Comparison of ENCODE assay signal across 18 cellular contexts in the genomic region with DNA sequence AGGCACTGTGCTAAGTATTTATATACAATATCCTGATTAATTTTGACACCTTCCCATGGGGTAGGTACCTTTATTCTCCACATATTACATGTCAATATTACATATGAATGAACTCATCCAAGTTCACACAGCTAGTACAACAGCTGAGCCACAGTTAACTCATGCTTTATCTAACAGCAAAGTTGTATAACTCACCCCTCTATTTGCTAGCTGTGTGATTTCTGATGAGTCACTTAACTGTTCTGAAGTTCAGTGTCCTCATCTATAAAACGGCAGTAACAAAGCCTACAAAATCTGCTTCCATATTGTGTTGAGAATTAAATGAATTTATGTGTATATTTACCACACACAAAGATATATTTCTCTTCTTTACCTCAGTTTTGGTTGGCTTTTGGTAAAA. TPM values are rescaled to one million over a fixed set of nuclear protein-coding genes. Genes with fewer than 3 reads are reported as not detected.
A peak's percentile ranks its signal among the peaks of the same experiment; 100 is the strongest.
DNase-seq lines count a peak whose midpoint lies in the region; ATAC-seq, FAIRE-seq and TF ChIP-seq lines count a peak whose summit lies in the region.
"Had no signal": no experiment of that assay in that cellular context is flagged by ENCODE, and none has a peak within 500 bp of the region (broad histone marks: within the 10 kb centered on the region; RNA-seq: fewer than 3 reads in every experiment).

No MANE protein-coding gene starts in this region.

- H3K4me3 ChIP-seq in liver (ENCODE audit: low read depth in 1 of 3, low read length in 3 of 3) (no peak overlapping the region), HepG2 (replicated peaks in 1 of 3; ENCODE audit: insufficient read depth in 1 of 3, low read depth in 2 of 3, low read length in 3 of 3) (no peak overlapping the region), colonic mucosa (no peak overlapping the region), right lobe of liver (no peak overlapping the region)
- H3K4me3 ChIP-seq: hepatocyte, tibial nerve had no signal

- H3K36me3 ChIP-seq in liver (ENCODE audit: control insufficient read depth in 4 of 4, insufficient read depth in 3 of 4, low read depth in 1 of 4, low read length in 3 of 4) (no peaks in the 10 kb centered on the region), HepG2 (replicated peaks in 1 of 2; ENCODE audit: control insufficient read depth in 1 of 2, insufficient read depth in 2 of 2, low read length in 2 of 2) (no peaks in the 10 kb centered on the region), colonic mucosa (no peaks in the 10 kb centered on the region), right lobe of liver (no peaks in the 10 kb centered on the region)
- H3K36me3 ChIP-seq: neutrophil, tibial nerve had no signal

- FAIRE-seq in HepG2 (lab: Jason Lieb, UNC): no peak

- TF ChIP-seq POLR2A in HepG2 (IDR thresholded peaks at IDR 0.05; ENCODE audit: insufficient read depth in 1 of 2, low read depth in 2 of 2, low read length in 2 of 2) (no peak), right lobe of liver (IDR thresholded peaks at IDR 0.05) (no peak)

- H3K27me3 ChIP-seq in liver (ENCODE audit: control insufficient read depth in 4 of 4, insufficient read depth in 4 of 4, low read length in 3 of 4) (no peaks in the 10 kb centered on the region), HepG2 (ENCODE audit: control insufficient read depth in 1 of 2, insufficient read depth in 2 of 2, low read length in 2 of 2) (no peaks in the 10 kb centered on the region), colonic mucosa (no peaks in the 10 kb centered on the region), right lobe of liver (no peaks in the 10 kb centered on the region)
- H3K27me3 ChIP-seq: hepatocyte, neutrophil, tibial nerve had no signal

- peak overlapping the region; percentile 42 to 46 for H3K27ac ChIP-seq in liver (ENCODE audit: low read depth in 1 of 2, low read length in 2 of 2)
- no peak overlapping the region for H3K27ac ChIP-seq in HepG2 (ENCODE audit: extremely low read length, insufficient read depth, low read length)
- peak overlapping the region; percentile 22 for H3K27ac ChIP-seq in colonic mucosa
- H3K27ac ChIP-seq in right lobe of liver: peak overlapping the region in 2 of 3 donors; percentile 4 to 29
- H3K27ac ChIP-seq: neutrophil, tibial nerve had no signal

- ATAC-seq in HepG2 (no peak), right lobe of liver (no peak), HG03571 (IDR thresholded peaks at IDR 0.05; ENCODE audit: unreplicated experiment) (no peak)
- ATAC-seq in activated CD8-positive, alpha-beta memory T cell treated with anti-CD3 and anti-CD28 coated beads, Interleukin-2, amount 10 ng/mL, durations not matched to agents 7 days and 5 days: no peak
- ATAC-seq: effector memory CD8-positive, alpha-beta T cell had no signal

- H3K79me2 ChIP-seq in HepG2 (ENCODE audit: insufficient read depth, low read length): no peaks in the 10 kb centered on the region
- H3K79me2 ChIP-seq: hepatocyte had no signal

- H3K4me1 ChIP-seq in liver (ENCODE audit: control insufficient read depth in 4 of 4, insufficient read depth in 4 of 4, low read length in 3 of 4) (no peaks in the 10 kb centered on the region), HepG2 (ENCODE audit: insufficient read depth, low read length) (no peaks in the 10 kb centered on the region), colonic mucosa (no peaks in the 10 kb centered on the region), right lobe of liver (no peaks in the 10 kb centered on the region)
- H3K4me1 ChIP-seq: tibial nerve had no signal

- TF ChIP-seq RAD21 in liver (IDR thresholded peaks at IDR 0.05) (no peak), HepG2 (CRISPR knock-in tag; IDR thresholded peaks at IDR 0.05) (no peak)

- no peak for TF ChIP-seq EP300 in HepG2 (IDR thresholded peaks at IDR 0.05; ENCODE audit: low read depth in 2 of 2, low read length in 2 of 2)
- no peak for TF ChIP-seq EP300 in HepG2 (CRISPR knock-in tag; IDR thresholded peaks at IDR 0.05; ENCODE audit: borderline replicate concordance)

- no peaks in the 10 kb centered on the region for H3K36me3 Mint-ChIP-seq in activated CD8-positive, alpha-beta memory T cell treated with anti-CD3 and anti-CD28 coated beads, Interleukin-2, amount 10 ng/mL, durations not matched to agents 7 days and 5 days

- no peaks in the 10 kb centered on the region for H4K20me1 ChIP-seq in HepG2 (ENCODE audit: insufficient read depth, low read length)

- no peak overlapping the region for H2AFZ ChIP-seq in HepG2 (ENCODE audit: low read length)
- H2AFZ ChIP-seq: hepatocyte had no signal

- WGBS in liver: 51% methylated on average over 1 of the region's 1 CpG
- 0% methylated on average over 1 of the region's 1 CpG for WGBS in HepG2 (ENCODE audit: low lambda C conversion rate)
- 20% methylated on average over 1 of the region's 1 CpG for WGBS in right lobe of liver (ENCODE audit: insufficient coverage, low coverage, low lambda C conversion rate, missing lambda C conversion rate)

- no peak for TF ChIP-seq CTCF in liver (IDR thresholded peaks at IDR 0.05; ENCODE audit: low read depth, low read length, missing input control)
- no peak for TF ChIP-seq CTCF in HepG2 (CRISPR knock-in tag; IDR thresholded peaks at IDR 0.05)
- no peak for TF ChIP-seq CTCF in colonic mucosa (IDR thresholded peaks at IDR 0.05)
- TF ChIP-seq CTCF in right lobe of liver (IDR thresholded peaks at IDR 0.05): no peak

- DNase-seq in HepG2 (ENCODE audit: low spot score): no peak
- no peak for DNase-seq in colonic mucosa
- DNase-seq in right lobe of liver: no peak
- no peak for DNase-seq in NCI-H2196 treated with DMSO at 0.1 percent for 48 hours (lab: John Stamatoyannopoulos, UW; ENCODE audit: unreplicated experiment)
- no peak for DNase-seq in activated CD8-positive, alpha-beta memory T cell treated with anti-CD3 and anti-CD28 coated beads, Interleukin-2, amount 10 ng/mL, durations not matched to agents 7 days and 5 days
- no peak for DNase-seq in MV-4-11 (lab: John Stamatoyannopoulos, UW)
- DNase-seq: activated CD4-positive, alpha-beta T cell treated with anti-CD3 and anti-CD28 coated beads, Interleukin-2, amount 50 U/mL, for 48 hours; aorta; effector memory CD8-positive, alpha-beta T cell; NCI-H1417; NCI-H526; RPMI8226; stimulated activated CD4-positive, alpha-beta T cell treated with anti-CD3 and anti-CD28 coated beads, Interleukin-15, amount 100 ng/mL, for 24 hours had no signal

- no TSS peak for BruUV-seq in HepG2 (replicated peaks; lab: Mats Ljungman, UMichigan)

- H3K9me3 Mint-ChIP-seq in activated CD8-positive, alpha-beta memory T cell treated with anti-CD3 and anti-CD28 coated beads, Interleukin-2, amount 10 ng/mL, durations not matched to agents 7 days and 5 days (ENCODE audit: low read depth): no peaks in the 10 kb centered on the region

- no peaks in the 10 kb centered on the region for H3K9me3 ChIP-seq in liver (ENCODE audit: control insufficient read depth in 4 of 4, low read length in 3 of 4)
- no peaks in the 10 kb centered on the region for H3K9me3 ChIP-seq in HepG2 (ENCODE audit: low read length)
- no peaks in the 10 kb centered on the region for H3K9me3 ChIP-seq in colonic mucosa
- H3K9me3 ChIP-seq in right lobe of liver: no peaks in the 10 kb centered on the region
- H3K9me3 ChIP-seq: neutrophil, tibial nerve had no signal

- no peak overlapping the region for H3K27ac Mint-ChIP-seq in activated CD8-positive, alpha-beta memory T cell treated with anti-CD3 and anti-CD28 coated beads, Interleukin-2, amount 10 ng/mL, durations not matched to agents 7 days and 5 days
- H3K27ac Mint-ChIP-seq: effector memory CD8-positive, alpha-beta T cell had no signal

- no peaks in the 10 kb centered on the region for H3K4me1 Mint-ChIP-seq in activated CD8-positive, alpha-beta memory T cell treated with anti-CD3 and anti-CD28 coated beads, Interleukin-2, amount 10 ng/mL, durations not matched to agents 7 days and 5 days

- H3K4me2 ChIP-seq in HepG2 (ENCODE audit: low read depth, low read length): no peak overlapping the region
- H3K4me2 ChIP-seq: hepatocyte had no signal

- POLR2A ChIA-PET in HepG2 (lab: Yijun Ruan, JAX): no interaction called here

- CTCF ChIA-PET in HepG2 (lab: Yijun Ruan, JAX; ENCODE audit: low intra/inter-chr PET ratio, low total read pairs): no interaction called here
- CTCF ChIA-PET in activated CD8-positive, alpha-beta memory T cell treated with anti-CD3 and anti-CD28 coated beads, Interleukin-2, amount 10 ng/mL, durations not matched to agents 7 days and 5 days (lab: Charles Lee): no interaction called here

- in situ Hi-C loops in HepG2 (cut with HindIII; ENCODE audit: extremely low pct_ligation_motif_present, low pct_unique_long_range_greater_than_20kb): no loop called here

- no peak overlapping the region for H3K4me3 Mint-ChIP-seq in activated CD8-positive, alpha-beta memory T cell treated with anti-CD3 and anti-CD28 coated beads, Interleukin-2, amount 10 ng/mL, durations not matched to agents 7 days and 5 days
- H3K4me3 Mint-ChIP-seq: effector memory CD8-positive, alpha-beta T cell had no signal

- intact Hi-C loops in HepG2 (cut with micrococcal nuclease; ENCODE audit: unreplicated experiment): no loop called here
- intact Hi-C loops in colonic mucosa (cut with DNase I): no loop called here
- intact Hi-C loops in right lobe of liver (cut with DNase I): no loop called here

- no peak overlapping the region for H3K9ac ChIP-seq in liver (ENCODE audit: low read depth in 1 of 2, low read length in 2 of 2)
- no peak overlapping the region for H3K9ac ChIP-seq in HepG2 (ENCODE audit: insufficient read depth, low read depth, low read length)
- H3K9ac ChIP-seq in colonic mucosa (ENCODE audit: low read depth in 2 of 2, low read length in 2 of 2): no peak overlapping the region

- H3K27me3 Mint-ChIP-seq in activated CD8-positive, alpha-beta memory T cell treated with anti-CD3 and anti-CD28 coated beads, Interleukin-2, amount 10 ng/mL, durations not matched to agents 7 days and 5 days: no peaks in the 10 kb centered on the region

RNA-seq across cellular contexts. Expression of gene KDR, which starts 48.2 kb away (rescaled TPM):
- total RNA-seq in liver: 10 to 100 TPM; 29.5 to 39.1 TPM
- polyA plus RNA-seq in liver: 10 to 100 TPM in 1 of 2 donors, 1 to 10 TPM in 1; 6.1 to 19.8 TPM
- total RNA-seq in HepG2 (2016; rRNA removed; fragmentation: Illumina TruSeq; extraction: Trizol): not detected in 2 replicates
- total RNA-seq in HepG2 (2016; cell fraction: cytosol; rRNA removed; fragmentation: Illumina TruSeq; extraction: Trizol; ENCODE audit: low read depth): not detected in 2 replicates
- not detected in 2 replicates for total RNA-seq in HepG2 (2016; cell fraction: insoluble cytoplasmic fraction; rRNA removed; fragmentation: Illumina TruSeq; extraction: Trizol)
- not detected in 2 replicates for total RNA-seq in HepG2 (2016; cell fraction: membrane; rRNA removed; fragmentation: Illumina TruSeq; extraction: Trizol)
- not detected in 2 replicates for total RNA-seq in HepG2 (2016; cell fraction: nucleus; rRNA removed; fragmentation: Illumina TruSeq; extraction: Trizol)
- not detected in 2 replicates for polyA plus RNA-seq in HepG2 (2011; rRNA removed)
- polyA plus RNA-seq in HepG2 (2011; cell fraction: cytosol; rRNA removed): not detected in 2 replicates
- not detected in 2 replicates for polyA plus RNA-seq in HepG2 (2011; cell fraction: nucleus; rRNA removed)
- polyA plus RNA-seq in HepG2 (2012): not detected in 2 replicates
- not detected in 2 replicates for polyA plus RNA-seq in HepG2 (2016; cell fraction: cytosol; fragmentation: Illumina TruSeq; extraction: Trizol; ENCODE audit: low read depth)
- polyA plus RNA-seq in HepG2 (2016; cell fraction: insoluble cytoplasmic fraction; fragmentation: Illumina TruSeq; extraction: Trizol; ENCODE audit: low read depth): not detected in 2 replicates
- not detected in 2 replicates for polyA plus RNA-seq in HepG2 (2016; cell fraction: membrane; fragmentation: Illumina TruSeq; extraction: Trizol; ENCODE audit: low read depth)
- polyA plus RNA-seq in HepG2 (2016; cell fraction: nucleus; fragmentation: Illumina TruSeq; extraction: Trizol; ENCODE audit: insufficient read depth, low read depth): not detected in 2 replicates
- not detected in 2 replicates for polyA minus RNA-seq in HepG2 (2011; rRNA and poly(A)+ RNA removed; ENCODE audit: low replicate concordance)
- not detected in 2 replicates for polyA minus RNA-seq in HepG2 (2011; cell fraction: cytosol; rRNA and poly(A)+ RNA removed)
- polyA minus RNA-seq in HepG2 (2011; cell fraction: nucleus; rRNA and poly(A)+ RNA removed): not detected in 2 replicates
- total RNA-seq in colonic mucosa: 1 to 10 TPM; 3.4 to 6.5 TPM
- total RNA-seq in right lobe of liver: 10 to 100 TPM in 4 of 6 experiments, 1 to 10 TPM in 2; 7.9 to 22.4 (median 11.7) TPM
- not detected for total RNA-seq in activated CD8-positive, alpha-beta memory T cell treated with anti-CD3 and anti-CD28 coated beads, Interleukin-2, amount 10 ng/mL, durations not matched to agents 7 days and 5 days
